In genomic region chr9:128190516-128191405, GRCh38 we compare ENCODE assay signal across 6 cellular contexts. TPM values are rescaled to one million over a fixed set of nuclear protein-coding genes. Genes with fewer than 3 reads are reported as not detected.
DNase-seq lines count a peak whose midpoint lies in the region; ATAC-seq, FAIRE-seq and TF ChIP-seq lines count a peak whose summit lies in the region.

No MANE protein-coding gene starts in this region.

- no peak for TF ChIP-seq EP300 in esophagus muscularis mucosa (IDR thresholded peaks at IDR 0.05)

- H3K4me1 ChIP-seq in esophagus muscularis mucosa (peaks cover 23 to 34% (median 31%) of the 10 kb centered on the region in 4 donors), small intestine (ENCODE audit: control insufficient read depth in 2 of 2, insufficient read depth in 1 of 2, low read depth in 1 of 2, low read length in 1 of 2) (peaks cover 0 to 4% of the 10 kb centered on the region in 2 donors)

- DNase-seq in LNCaP clone FGC (ENCODE audit: low read depth) (no peak), esophagus muscularis mucosa (ENCODE audit: extremely low spot score) (no peak), small intestine (no peak), DMS153 treated with DMSO at 0.1 percent for 48 hours (lab: John Stamatoyannopoulos, UW; ENCODE audit: unreplicated experiment) (no peak), SHP77 treated with DMSO at 0.1 percent for 48 hours (lab: John Stamatoyannopoulos, UW) (no peak)

- peak; percentile 29 for ATAC-seq in GM19025 (IDR thresholded peaks at IDR 0.05; ENCODE audit: low read depth, unreplicated experiment)

- H3K36me3 ChIP-seq in esophagus muscularis mucosa = peaks cover 3 to 42% (median 26%) of the 10 kb centered on the region in 4 donors
- H3K36me3 ChIP-seq in small intestine (ENCODE audit: control insufficient read depth in 2 of 2, insufficient read depth in 2 of 2, low read length in 2 of 2) = no peaks in the 10 kb centered on the region

- no peak for TF ChIP-seq CTCF in LNCaP clone FGC (IDR thresholded peaks at IDR 0.05; ENCODE audit: control insufficient read depth, extremely low read depth, insufficient read depth)
- no peak for TF ChIP-seq CTCF in esophagus muscularis mucosa (IDR thresholded peaks at IDR 0.05)

- H3K27ac ChIP-seq in esophagus muscularis mucosa (replicated peaks in 1 of 4) = peak overlapping the region; percentile 86 to 95 (median 91)
- H3K27ac ChIP-seq in small intestine (ENCODE audit: low read depth in 1 of 2, low read length in 1 of 2) = peak overlapping the region; percentile 78 to 93

- WGBS in esophagus muscularis mucosa = 16% methylated on average over 32 of the region's 32 CpGs
- WGBS in small intestine, 3 donors = 17 to 20% (median 20%) methylated on average over 29 to 32 of the region's 32 CpGs

- intact Hi-C loops in esophagus muscularis mucosa (cut with DNase I) = no loop called here

- TF ChIP-seq POLR2A in esophagus muscularis mucosa (IDR thresholded peaks at IDR 0.05; ENCODE audit: low read depth) = no peak

- H3K27me3 ChIP-seq in esophagus muscularis mucosa = no peaks in the 10 kb centered on the region
- H3K27me3 ChIP-seq in small intestine (ENCODE audit: control insufficient read depth in 2 of 2, insufficient read depth in 2 of 2, low read length in 2 of 2) = no peaks in the 10 kb centered on the region

- FAIRE-seq in small intestine (lab: Jason Lieb, UNC) = no peak

- H3K9me3 ChIP-seq in esophagus muscularis mucosa = no peaks in the 10 kb centered on the region
- no peaks in the 10 kb centered on the region for H3K9me3 ChIP-seq in small intestine (ENCODE audit: control insufficient read depth, low read depth)

- H3K4me3 ChIP-seq in LNCaP clone FGC (ENCODE audit: low read depth, low read length) = peak overlapping the region; percentile 89
- peak overlapping the region; percentile 66 to 99 (median 90) for H3K4me3 ChIP-seq in esophagus muscularis mucosa
- H3K4me3 ChIP-seq in small intestine (ENCODE audit: low read depth in 1 of 2, low read length in 2 of 2) = peak overlapping the region; percentile 67 to 86

RNA-seq across cellular contexts. Expression of gene CIZ1, which starts 0.6 kb away (rescaled TPM):
- 100 to 1,000 TPM in 1 of 4 donors, 10 to 100 TPM in 3; 57.5 to 110 (median 73.2) TPM for total RNA-seq in esophagus muscularis mucosa
- 10 to 100 TPM; 44.5 to 48.6 (median 47.0) TPM for polyA plus RNA-seq in small intestine

RNA-seq across cellular contexts. Expression of gene DNM1, which starts 12.4 kb away (rescaled TPM):
- 10 to 100 TPM; 10.9 to 27.0 (median 16.8) TPM for total RNA-seq in esophagus muscularis mucosa
- polyA plus RNA-seq in small intestine = 1 to 10 TPM in 1 of 3 donors, under 1 TPM in 2; 0.45 to 6.5 (median 0.81) TPM

RNA-seq across cellular contexts. Expression of gene BBLN, which starts 30.7 kb away (rescaled TPM):
- 100 to 1,000 TPM; 132 to 213 (median 148) TPM for total RNA-seq in esophagus muscularis mucosa
- polyA plus RNA-seq in small intestine = 100 to 1,000 TPM in 1 of 3 donors, 10 to 100 TPM in 2; 45.4 to 111 (median 83.8) TPM

RNA-seq across cellular contexts. Expression of gene LCN2, which starts 41.5 kb away (rescaled TPM):
- total RNA-seq in esophagus muscularis mucosa = 1 to 10 TPM in 1 of 4 donors, under 1 TPM in 1, not detected in 2; 0.83 to 6.2 TPM
- polyA plus RNA-seq in small intestine = 100 to 1,000 TPM in 1 of 3 donors, 1 to 10 TPM in 2; 1.6 to 582 (median 5.4) TPM
